ENCODE assay signal across 8 cellular contexts in the genomic region with DNA sequence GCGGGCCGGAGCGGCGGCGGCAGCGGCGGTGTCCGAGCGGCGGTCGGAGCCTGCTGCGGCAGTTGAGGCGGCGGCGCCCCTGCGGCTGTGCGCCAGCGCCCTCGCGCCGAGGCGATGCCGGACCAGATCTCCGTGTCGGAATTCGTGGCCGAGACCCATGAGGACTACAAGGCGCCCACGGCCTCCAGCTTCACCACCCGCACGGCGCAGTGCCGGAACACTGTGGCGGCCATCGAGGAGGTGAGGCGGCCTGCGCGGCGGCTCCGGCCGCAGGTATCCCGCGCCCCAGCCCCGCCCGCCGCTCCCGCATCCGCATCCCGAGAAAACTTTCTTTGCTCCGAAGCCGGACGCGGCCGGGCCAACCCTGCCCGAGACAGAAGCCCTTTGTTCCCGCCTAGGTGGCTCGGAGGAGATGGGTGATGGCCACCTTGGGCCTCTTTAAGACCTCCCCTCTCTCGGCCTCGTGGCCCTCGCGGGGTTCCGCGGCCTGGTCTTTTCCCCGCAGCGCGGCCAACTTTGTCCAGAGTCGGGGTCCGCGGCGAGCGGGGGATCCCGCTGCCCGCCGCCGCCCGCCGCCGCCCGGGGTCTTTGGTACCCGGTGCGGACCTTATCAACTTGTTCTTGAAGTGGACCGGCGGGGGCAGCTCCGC. TPM values are rescaled to one million over a fixed set of nuclear protein-coding genes. Genes with fewer than 3 reads are reported as not detected.
DNase-seq lines count a peak whose midpoint lies in the region; ATAC-seq and TF ChIP-seq lines count a peak whose summit lies in the region.

No MANE protein-coding gene starts in this region.

- H3K27me3 Mint-ChIP-seq in activated T-helper 2 cell treated with anti-CD3 and anti-CD28 coated beads, Interferon-gamma antibody, Interleukin-2, Interleukin-4, amounts not matched to agents 10 μg/mL and 5 μg/mL and 100 μg/mL, durations not matched to agents 14 hours and 24 hours and 36 hours (ENCODE audit: low read depth) = peaks cover 60% of the 10 kb centered on the region

- ATAC-seq in HG03280 (IDR thresholded peaks at IDR 0.05; ENCODE audit: unreplicated experiment) = peak; percentile 22
- ATAC-seq in heart right ventricle = peak in 5 of 8 donors; percentile 18 to 26 (median 25)
- no peak for ATAC-seq in GM18868 (IDR thresholded peaks at IDR 0.05; ENCODE audit: unreplicated experiment)
- ATAC-seq in HG02610 (IDR thresholded peaks at IDR 0.05; ENCODE audit: unreplicated experiment) = no peak

- no peak overlapping the region for H3K27ac Mint-ChIP-seq in activated T-helper 2 cell treated with anti-CD3 and anti-CD28 coated beads, Interferon-gamma antibody, Interleukin-2, Interleukin-4, amounts not matched to agents 10 μg/mL and 5 μg/mL and 100 μg/mL, durations not matched to agents 14 hours and 24 hours and 36 hours

- H3K9me3 Mint-ChIP-seq in activated T-helper 2 cell treated with anti-CD3 and anti-CD28 coated beads, Interferon-gamma antibody, Interleukin-2, Interleukin-4, amounts not matched to agents 10 μg/mL and 5 μg/mL and 100 μg/mL, durations not matched to agents 14 hours and 24 hours and 36 hours = no peaks in the 10 kb centered on the region

- H3K9me3 ChIP-seq in heart right ventricle = no peaks in the 10 kb centered on the region

- H3K36me3 ChIP-seq in heart right ventricle = no peaks in the 10 kb centered on the region

- H3K27me3 ChIP-seq in heart right ventricle = peaks cover 0 to 19% (median 0%) of the 10 kb centered on the region in 7 donors

- H3K4me1 ChIP-seq in heart right ventricle = peaks cover 6 to 49% (median 35%) of the 10 kb centered on the region in 9 donors

- TF ChIP-seq CTCF in heart right ventricle (IDR thresholded peaks at IDR 0.05) = no peak

- intact Hi-C loops in activated T-helper 2 cell treated with anti-CD3 and anti-CD28 coated beads, Interferon-gamma antibody, Interleukin-2, Interleukin-4, amounts not matched to agents 10 μg/mL and 5 μg/mL and 100 μg/mL, durations not matched to agents 14 hours and 24 hours and 36 hours (cut with micrococcal nuclease) = loop anchor here (1.0 to 5.0 kb wide), 3 partner anchors 65 to 215 kb away; partner anchors contain the start of genes CPSF3 and ITGB1BP1
- intact Hi-C loops in heart right ventricle (cut with DNase I) = loop anchor here in 9 of 10 donors (1.0 to 10.0 kb wide), 11 partner anchors 40 to 215 kb away; partner anchors contain the start of genes CPSF3 (in 1 of the 9) and ITGB1BP1 (in 1 of the 9)

- peaks cover 3% of the 10 kb centered on the region for H3K4me1 Mint-ChIP-seq in activated T-helper 2 cell treated with anti-CD3 and anti-CD28 coated beads, Interferon-gamma antibody, Interleukin-2, Interleukin-4, amounts not matched to agents 10 μg/mL and 5 μg/mL and 100 μg/mL, durations not matched to agents 14 hours and 24 hours and 36 hours (ENCODE audit: low read depth)

- H3K4me3 ChIP-seq in heart right ventricle = peak overlapping the region; percentile 70 to 96 (median 87)

- WGBS in heart right ventricle, 2 donors = 0% methylated on average over 84 of the region's 84 CpGs

- peak overlapping the region; percentile 73 to 95 (median 90) for H3K27ac ChIP-seq in heart right ventricle

- no peaks in the 10 kb centered on the region for H3K36me3 Mint-ChIP-seq in activated T-helper 2 cell treated with anti-CD3 and anti-CD28 coated beads, Interferon-gamma antibody, Interleukin-2, Interleukin-4, amounts not matched to agents 10 μg/mL and 5 μg/mL and 100 μg/mL, durations not matched to agents 14 hours and 24 hours and 36 hours (ENCODE audit: low read depth)

- peak; percentile 35 for DNase-seq in activated CD4-positive, CD25-positive, alpha-beta regulatory T cell treated with anti-CD3 and anti-CD28 coated beads, Interleukin-2, amount 50 U/mL, for 72 hours
- no peak for DNase-seq in activated CD4-positive, CD25-positive, alpha-beta regulatory T cell (lab: John Stamatoyannopoulos, UW)
- DNase-seq in activated T-helper 2 cell treated with anti-CD3 and anti-CD28 coated beads, Interferon-gamma antibody, Interleukin-2, Interleukin-4, amounts not matched to agents 10 μg/mL and 5 μg/mL and 100 μg/mL, durations not matched to agents 14 hours and 24 hours and 36 hours (ENCODE audit: low spot score) = no peak
- peak in 1 of 2 donors; percentile 43 for DNase-seq in heart right ventricle
- peak; percentile 86 for DNase-seq in retina

- H3K4me3 Mint-ChIP-seq in activated T-helper 2 cell treated with anti-CD3 and anti-CD28 coated beads, Interferon-gamma antibody, Interleukin-2, Interleukin-4, amounts not matched to agents 10 μg/mL and 5 μg/mL and 100 μg/mL, durations not matched to agents 14 hours and 24 hours and 36 hours (ENCODE audit: low read depth) = peak overlapping the region; percentile 37

RNA-seq across cellular contexts. Expression of gene ASAP2, which starts 0.5 kb away (rescaled TPM):
- total RNA-seq in activated T-helper 2 cell treated with anti-CD3 and anti-CD28 coated beads, Interferon-gamma antibody, Interleukin-2, Interleukin-4, amounts not matched to agents 10 μg/mL and 5 μg/mL and 100 μg/mL, durations not matched to agents 14 hours and 24 hours and 36 hours = 0.74 and 0.96 TPM in 2 replicates
- 10 to 100 TPM in 9 of 10 donors, 1 to 10 TPM in 1; 9.9 to 16.2 (median 11.8) TPM for total RNA-seq in heart right ventricle
- polyA plus RNA-seq in heart right ventricle = 10 to 100 TPM in 1 of 2 donors, 1 to 10 TPM in 1; 5.4 to 17.3 TPM

Comparison
In these comparisons a context has a peak if more than half of its experiments do, and no peak if none do; other contexts are left out.
1. DNase-seq: peak in activated CD4-positive, CD25-positive, alpha-beta regulatory T cell treated with anti-CD3 and anti-CD28 coated beads, Interleukin-2, amount 50 U/mL, for 72 hours (single experiment) and retina (single experiment); none in activated CD4-positive, CD25-positive, alpha-beta regulatory T cell (0 of 4) and activated T-helper 2 cell treated with anti-CD3 and anti-CD28 coated beads, Interferon-gamma antibody, Interleukin-2, Interleukin-4, amounts not matched to agents 10 μg/mL and 5 μg/mL and 100 μg/mL, durations not matched to agents 14 hours and 24 hours and 36 hours (single experiment).
2. ATAC-seq: peak in HG03280 (single experiment) and heart right ventricle (5 of 8); none in GM18868 (single experiment) and HG02610 (single experiment).